Comparison of ENCODE assay signal across 8 cellular contexts in genomic region chr10:70331486-70332268, GRCh38. TPM values are rescaled to one million over a fixed set of nuclear protein-coding genes. Genes with fewer than 3 reads are reported as not detected.
A peak's percentile ranks its signal among the peaks of the same experiment; 100 is the strongest.
DNase-seq lines count a peak whose midpoint lies in the region; ATAC-seq and TF ChIP-seq lines count a peak whose summit lies in the region.

No MANE protein-coding gene starts in this region.

- H3K4me1 Mint-ChIP-seq in activated CD4-positive, alpha-beta memory T cell treated with anti-CD3 and anti-CD28 coated beads for 36 hours (ENCODE audit: low read depth), result peaks cover 14% of the 10 kb centered on the region
- H3K4me1 Mint-ChIP-seq in activated CD4-positive, alpha-beta memory T cell treated with anti-CD3 and anti-CD28 coated beads, Interleukin-2, amount 10 ng/mL, durations not matched to agents 7 days and 5 days, result peaks cover 26% of the 10 kb centered on the region
- H3K4me1 Mint-ChIP-seq in activated CD8-positive, alpha-beta T cell treated with anti-CD3 and anti-CD28 coated beads, Interleukin-2, amount 10 ng/mL, durations not matched to agents 7 days and 5 days (ENCODE audit: low read depth), result peaks cover 35% of the 10 kb centered on the region

- peaks cover 8% of the 10 kb centered on the region for H3K36me3 Mint-ChIP-seq in activated CD4-positive, alpha-beta memory T cell treated with anti-CD3 and anti-CD28 coated beads for 36 hours
- H3K36me3 Mint-ChIP-seq in activated CD4-positive, alpha-beta memory T cell treated with anti-CD3 and anti-CD28 coated beads, Interleukin-2, amount 10 ng/mL, durations not matched to agents 7 days and 5 days (ENCODE audit: low read depth), result peaks cover 10% of the 10 kb centered on the region
- peaks cover 15% of the 10 kb centered on the region for H3K36me3 Mint-ChIP-seq in activated CD8-positive, alpha-beta T cell treated with anti-CD3 and anti-CD28 coated beads, Interleukin-2, amount 10 ng/mL, durations not matched to agents 7 days and 5 days (ENCODE audit: low read depth)

- peaks cover 5% of the 10 kb centered on the region for H3K9me3 Mint-ChIP-seq in activated CD4-positive, alpha-beta memory T cell treated with anti-CD3 and anti-CD28 coated beads for 36 hours
- H3K9me3 Mint-ChIP-seq in activated CD4-positive, alpha-beta memory T cell treated with anti-CD3 and anti-CD28 coated beads, Interleukin-2, amount 10 ng/mL, durations not matched to agents 7 days and 5 days, result peaks cover 4% of the 10 kb centered on the region
- peaks cover 7% of the 10 kb centered on the region for H3K9me3 Mint-ChIP-seq in activated CD8-positive, alpha-beta T cell treated with anti-CD3 and anti-CD28 coated beads, Interleukin-2, amount 10 ng/mL, durations not matched to agents 7 days and 5 days (ENCODE audit: insufficient read depth)

- ATAC-seq in HG02885 (IDR thresholded peaks at IDR 0.05; ENCODE audit: poor library complexity, unreplicated experiment), result peak; percentile 61
- peak; percentile 49 for ATAC-seq in activated CD8-positive, alpha-beta T cell treated with anti-CD3 and anti-CD28 coated beads, Interleukin-2, amount 10 ng/mL, durations not matched to agents 7 days and 5 days
- ATAC-seq in heart left ventricle, result peak; percentile 82 to 89 (median 88)

- peaks cover 0 to 23% (median 0%) of the 10 kb centered on the region in 9 donors for H3K27me3 ChIP-seq in heart left ventricle
- no peaks in the 10 kb centered on the region for H3K27me3 ChIP-seq in skeletal muscle tissue (ENCODE audit: control insufficient read depth in 3 of 3, insufficient read depth in 3 of 3, low read length in 3 of 3)

- DNase-seq in activated CD4-positive, alpha-beta memory T cell treated with anti-CD3 and anti-CD28 coated beads for 36 hours, result peak; percentile 20
- DNase-seq in activated CD4-positive, alpha-beta memory T cell treated with anti-CD3 and anti-CD28 coated beads, Interleukin-2, amount 10 ng/mL, durations not matched to agents 7 days and 5 days, result no peak
- DNase-seq in NCI-H345 (lab: John Stamatoyannopoulos, UW) (peak; percentile 67), heart left ventricle (peak in 4 of 5 donors; percentile 63 to 82 (median 76))
- peak; percentile 41 for DNase-seq in activated CD8-positive, alpha-beta T cell treated with anti-CD3 and anti-CD28 coated beads, Interleukin-2, amount 10 ng/mL, durations not matched to agents 7 days and 5 days
- DNase-seq in activated T-cell treated with anti-CD3 and anti-CD28 coated beads, Interleukin-2, amount 50 U/mL, for 1 hour, result no peak

- peak in 11 of 12 donors; percentile 9 to 54 (median 34) for TF ChIP-seq CTCF in heart left ventricle (IDR thresholded peaks at IDR 0.05)

- H3K27ac Mint-ChIP-seq in activated CD4-positive, alpha-beta memory T cell treated with anti-CD3 and anti-CD28 coated beads for 36 hours, result no peak overlapping the region
- no peak overlapping the region for H3K27ac Mint-ChIP-seq in activated CD4-positive, alpha-beta memory T cell treated with anti-CD3 and anti-CD28 coated beads, Interleukin-2, amount 10 ng/mL, durations not matched to agents 7 days and 5 days
- peak overlapping the region; percentile 56 for H3K27ac Mint-ChIP-seq in activated CD8-positive, alpha-beta T cell treated with anti-CD3 and anti-CD28 coated beads, Interleukin-2, amount 10 ng/mL, durations not matched to agents 7 days and 5 days

- H3K9me3 ChIP-seq in heart left ventricle, result peaks cover 0 to 5% (median 0%) of the 10 kb centered on the region in 12 donors
- H3K9me3 ChIP-seq in skeletal muscle tissue (ENCODE audit: control insufficient read depth in 3 of 3, low read length in 3 of 3), result no peaks in the 10 kb centered on the region

- H3K9ac ChIP-seq in skeletal muscle tissue (ENCODE audit: low read depth in 1 of 3, low read length in 3 of 3), result peak overlapping the region in 2 of 3 donors; percentile 20 to 67

- CTCF ChIA-PET in activated CD4-positive, alpha-beta memory T cell treated with anti-CD3 and anti-CD28 coated beads for 36 hours (lab: Charles Lee), result interaction anchor here (1.3 kb wide), 1 partner anchor 110 kb away, joined by 4 read pairs; no protein-coding TSS in a partner anchor
- CTCF ChIA-PET in activated CD4-positive, alpha-beta memory T cell treated with anti-CD3 and anti-CD28 coated beads, Interleukin-2, amount 10 ng/mL, durations not matched to agents 7 days and 5 days (lab: Charles Lee), result interaction anchor here (1.4 kb wide), 1 partner anchor 112 kb away, joined by 6 read pairs; no protein-coding TSS in a partner anchor
- CTCF ChIA-PET in activated CD8-positive, alpha-beta T cell treated with anti-CD3 and anti-CD28 coated beads, Interleukin-2, amount 10 ng/mL, durations not matched to agents 7 days and 5 days (lab: Charles Lee), result interaction anchor here (1.5 to 1.7 kb wide), 2 partner anchors 33 to 59 kb away, joined by 4 to 8 read pairs; no protein-coding TSS in a partner anchor

- POLR2A ChIA-PET in activated CD4-positive, alpha-beta memory T cell treated with anti-CD3 and anti-CD28 coated beads for 36 hours (lab: Charles Lee), result no interaction called here
- POLR2A ChIA-PET in activated CD4-positive, alpha-beta memory T cell treated with anti-CD3 and anti-CD28 coated beads, Interleukin-2, amount 10 ng/mL, durations not matched to agents 7 days and 5 days (lab: Charles Lee), result no interaction called here
- POLR2A ChIA-PET in activated CD8-positive, alpha-beta T cell treated with anti-CD3 and anti-CD28 coated beads, Interleukin-2, amount 10 ng/mL, durations not matched to agents 7 days and 5 days (lab: Charles Lee), result interaction anchor here (0.7 kb wide), 2 partner anchors 110 to 115 kb away, joined by 3 read pairs; no protein-coding TSS in a partner anchor

- TF ChIP-seq POLR2A in heart left ventricle (IDR thresholded peaks at IDR 0.05), result no peak

- 14 to 26% (median 18%) methylated on average over 10 of the region's 10 CpGs for WGBS in heart left ventricle, 4 donors

- intact Hi-C loops in activated CD4-positive, alpha-beta memory T cell treated with anti-CD3 and anti-CD28 coated beads for 36 hours (cut with micrococcal nuclease), result loop anchor here (2.0 kb wide), 1 partner anchor 59 kb away; no protein-coding TSS in a partner anchor
- intact Hi-C loops in heart left ventricle (cut with DNase I), result loop anchor here in 1 of 10 donors (5.0 kb wide), 1 partner anchor 34 kb away; no protein-coding TSS in a partner anchor

- no peaks in the 10 kb centered on the region for H3K27me3 Mint-ChIP-seq in activated CD4-positive, alpha-beta memory T cell treated with anti-CD3 and anti-CD28 coated beads for 36 hours
- no peaks in the 10 kb centered on the region for H3K27me3 Mint-ChIP-seq in activated CD4-positive, alpha-beta memory T cell treated with anti-CD3 and anti-CD28 coated beads, Interleukin-2, amount 10 ng/mL, durations not matched to agents 7 days and 5 days
- H3K27me3 Mint-ChIP-seq in activated CD8-positive, alpha-beta T cell treated with anti-CD3 and anti-CD28 coated beads, Interleukin-2, amount 10 ng/mL, durations not matched to agents 7 days and 5 days (ENCODE audit: low read depth), result no peaks in the 10 kb centered on the region

- H3K4me3 ChIP-seq in heart left ventricle (no peak overlapping the region), skeletal muscle tissue (ENCODE audit: low read length in 3 of 3) (peak overlapping the region in 2 of 3 donors; percentile 41 to 46)

- H3K4me1 ChIP-seq in heart left ventricle (peaks cover 3 to 54% (median 41%) of the 10 kb centered on the region in 12 donors), skeletal muscle tissue (ENCODE audit: control insufficient read depth in 3 of 3, insufficient read depth in 3 of 3, low read length in 3 of 3) (peaks cover 29 to 65% (median 56%) of the 10 kb centered on the region in 3 donors)

- H3K36me3 ChIP-seq in heart left ventricle (no peaks in the 10 kb centered on the region), skeletal muscle tissue (ENCODE audit: control insufficient read depth in 3 of 3, insufficient read depth in 3 of 3, low read length in 3 of 3) (no peaks in the 10 kb centered on the region)

- H3K27ac ChIP-seq in heart left ventricle (peak overlapping the region in 11 of 12 donors; percentile 18 to 81 (median 71)), skeletal muscle tissue (ENCODE audit: low read depth, low read length) (peak overlapping the region; percentile 57)

- H3K4me3 Mint-ChIP-seq in activated CD4-positive, alpha-beta memory T cell treated with anti-CD3 and anti-CD28 coated beads for 36 hours, result no peak overlapping the region
- no peak overlapping the region for H3K4me3 Mint-ChIP-seq in activated CD4-positive, alpha-beta memory T cell treated with anti-CD3 and anti-CD28 coated beads, Interleukin-2, amount 10 ng/mL, durations not matched to agents 7 days and 5 days
- no peak overlapping the region for H3K4me3 Mint-ChIP-seq in activated CD8-positive, alpha-beta T cell treated with anti-CD3 and anti-CD28 coated beads, Interleukin-2, amount 10 ng/mL, durations not matched to agents 7 days and 5 days

RNA-seq across cellular contexts. Expression of gene NPFFR1, which starts 47.9 kb away (rescaled TPM):
- total RNA-seq in activated CD4-positive, alpha-beta memory T cell treated with anti-CD3 and anti-CD28 coated beads for 36 hours, result under 1 TPM in 1 of 2 experiments, not detected in 1; 0.02 TPM
- not detected for total RNA-seq in activated CD4-positive, alpha-beta memory T cell treated with anti-CD3 and anti-CD28 coated beads, Interleukin-2, amount 10 ng/mL, durations not matched to agents 7 days and 5 days
- total RNA-seq in activated CD8-positive, alpha-beta T cell treated with anti-CD3 and anti-CD28 coated beads, Interleukin-2, amount 10 ng/mL, durations not matched to agents 7 days and 5 days, result not detected
- total RNA-seq in heart left ventricle (under 1 TPM in 1 of 9 donors, not detected in 8; 0.52 TPM), skeletal muscle tissue (under 0.01 TPM)
- not detected for polyA plus RNA-seq in heart left ventricle

RNA-seq across cellular contexts. Expression of gene LRRC20, which starts 50.7 kb away (rescaled TPM):
- 10 to 100 TPM; 10.6 to 12.0 TPM for total RNA-seq in activated CD4-positive, alpha-beta memory T cell treated with anti-CD3 and anti-CD28 coated beads for 36 hours
- total RNA-seq in activated CD4-positive, alpha-beta memory T cell treated with anti-CD3 and anti-CD28 coated beads, Interleukin-2, amount 10 ng/mL, durations not matched to agents 7 days and 5 days, result 10 to 100 TPM in 1 of 2 experiments, 1 to 10 TPM in 1; 9.8 to 10.3 TPM
- total RNA-seq in activated CD8-positive, alpha-beta T cell treated with anti-CD3 and anti-CD28 coated beads, Interleukin-2, amount 10 ng/mL, durations not matched to agents 7 days and 5 days, result 10 to 100 TPM; 19.5 to 21.4 TPM
- 10 to 100 TPM; 32.7 to 92.2 (median 60.2) TPM for total RNA-seq in heart left ventricle
- 10 to 100 TPM; 24.8 to 28.4 TPM for polyA plus RNA-seq in heart left ventricle
- total RNA-seq in skeletal muscle tissue, result 10.4 TPM

Comparison
In these comparisons a context has a peak if more than half of its experiments do, and no peak if none do; other contexts are left out.
1. DNase-seq: peak in activated CD4-positive, alpha-beta memory T cell treated with anti-CD3 and anti-CD28 coated beads for 36 hours (single experiment), NCI-H345 (single experiment), activated CD8-positive, alpha-beta T cell treated with anti-CD3 and anti-CD28 coated beads, Interleukin-2, amount 10 ng/mL, durations not matched to agents 7 days and 5 days (single experiment) and heart left ventricle (4 of 5); none in activated CD4-positive, alpha-beta memory T cell treated with anti-CD3 and anti-CD28 coated beads, Interleukin-2, amount 10 ng/mL, durations not matched to agents 7 days and 5 days (single experiment) and activated T-cell treated with anti-CD3 and anti-CD28 coated beads, Interleukin-2, amount 50 U/mL, for 1 hour (single experiment).
2. H3K4me3 ChIP-seq: peak in skeletal muscle tissue (2 of 3); none in heart left ventricle (0 of 12).
3. Peak in every context shown above with its lines, with median percentiles within 50 percentile points of each other: ATAC-seq.